In the genomic region with DNA sequence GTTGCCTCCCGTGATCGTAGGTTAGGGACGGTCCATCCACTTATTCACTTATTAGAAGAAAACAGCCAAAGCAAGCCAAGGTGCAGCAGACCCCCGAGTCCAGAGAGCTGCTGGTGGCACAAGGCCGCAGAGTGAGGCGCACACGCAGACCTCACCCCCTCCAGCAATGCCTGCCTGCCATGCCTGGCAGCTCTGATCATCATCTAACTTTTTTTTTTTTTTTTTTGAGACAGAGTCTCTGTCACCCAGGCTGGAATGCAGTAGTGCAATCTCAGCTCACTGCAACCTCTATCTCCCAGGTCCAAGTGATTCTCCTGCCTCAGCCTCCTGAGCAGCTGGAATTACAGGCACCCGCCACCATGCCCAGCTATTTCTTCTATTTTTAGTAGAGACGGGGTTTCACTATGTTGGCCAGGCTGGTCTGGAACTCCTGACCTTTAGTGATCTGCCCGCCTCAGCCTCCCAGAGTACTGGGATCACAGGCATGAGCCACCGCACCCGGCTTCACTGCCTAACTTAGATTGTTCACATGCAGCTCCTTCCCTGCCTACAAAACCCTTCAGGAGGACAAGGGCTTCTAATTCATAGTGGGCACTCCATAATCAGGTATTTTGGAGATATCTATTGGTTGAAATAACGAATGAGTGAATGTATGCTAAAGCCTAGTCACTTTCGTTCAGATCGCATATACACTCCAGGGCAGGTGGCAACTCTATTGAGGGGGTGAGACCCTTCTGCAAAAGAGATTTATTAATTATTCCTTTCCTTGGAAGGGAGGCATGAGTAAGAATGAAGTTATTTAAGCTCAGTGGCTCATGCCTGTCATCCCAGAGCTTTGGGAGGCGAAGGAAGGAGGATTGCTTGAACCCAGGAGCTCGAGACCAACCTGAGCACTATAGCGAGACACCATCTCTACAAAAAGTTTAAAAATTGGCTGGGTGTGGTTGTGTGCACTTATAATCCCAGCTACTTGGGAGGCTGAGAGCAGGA, we compare ENCODE assay signal across 10 cellular contexts. TPM values are rescaled to one million over a fixed set of nuclear protein-coding genes. Genes with fewer than 3 reads are reported as not detected.
DNase-seq lines count a peak whose midpoint lies in the region; ATAC-seq and TF ChIP-seq lines count a peak whose summit lies in the region.
"Had no signal": no experiment of that assay in that cellular context is flagged by ENCODE, and none has a peak within 500 bp of the region (broad histone marks: within the 10 kb centered on the region; RNA-seq: fewer than 3 reads in every experiment).

No MANE protein-coding gene starts in this region.

- DNase-seq in A172 (ENCODE audit: low spot score) (peak; percentile 42), NT2/D1 (ENCODE audit: low read depth, low spot score) (no peak), dorsolateral prefrontal cortex (no peak), neuronal stem cell (ENCODE audit: low spot score) (no peak), NCI-H2107 treated with DMSO at 0.1 percent for 48 hours (lab: John Stamatoyannopoulos, UW; ENCODE audit: unreplicated experiment) (no peak), SIG-M5 (lab: John Stamatoyannopoulos, UW) (no peak), NCI-H187 (lab: John Stamatoyannopoulos, UW) (no peak)
- DNase-seq: stimulated activated naive CD4-positive, alpha-beta T cell had no signal

- no peak overlapping the region for H4K91ac ChIP-seq in neuronal stem cell (ENCODE audit: low read depth, low read length, poor library complexity)

- WGBS in neuronal stem cell (ENCODE audit: extremely low coverage in 2 of 2, insufficient read length in 2 of 2, insufficient replicate concordance in 1 of 2), 2 donors: no CpG with 5 or more reads among the region's 18 CpGs

- H2AFZ ChIP-seq in neuronal stem cell (ENCODE audit: low read length): no peak overlapping the region

- no peak overlapping the region for H3K4me2 ChIP-seq in neuronal stem cell (ENCODE audit: insufficient read depth, low read length, poor library complexity, severe bottlenecking)

- H3K36me3 ChIP-seq in NT2/D1 (ENCODE audit: insufficient read depth, insufficient read length, low read length) (no peaks in the 10 kb centered on the region), neuronal stem cell (replicated peaks in 1 of 2; ENCODE audit: control insufficient read depth in 2 of 2, insufficient read depth in 2 of 2, low read length in 2 of 2) (no peaks in the 10 kb centered on the region)

- no peak overlapping the region for H2BK5ac ChIP-seq in neuronal stem cell (ENCODE audit: low read length)

- ATAC-seq in GM18520 (IDR thresholded peaks at IDR 0.05; ENCODE audit: unreplicated experiment): no peak

- H3K18ac ChIP-seq in neuronal stem cell (ENCODE audit: low read length): peak overlapping the region; percentile 78

- no peaks in the 10 kb centered on the region for H3K79me1 ChIP-seq in neuronal stem cell (ENCODE audit: low read depth, low read length)

- H3K4me3 ChIP-seq in NT2/D1 (ENCODE audit: insufficient read length, low read depth): no peak overlapping the region
- peak overlapping the region in 1 of 59 donors; percentile 12 for H3K4me3 ChIP-seq in dorsolateral prefrontal cortex
- H3K4me3 ChIP-seq in neuronal stem cell (ENCODE audit: low read length in 2 of 2): no peak overlapping the region
- H3K4me3 ChIP-seq: mucosa of descending colon had no signal

- no peak overlapping the region for H3K4ac ChIP-seq in neuronal stem cell (ENCODE audit: low read length)

- H3K27me3 ChIP-seq in NT2/D1 (ENCODE audit: insufficient read depth, insufficient read length) (no peaks in the 10 kb centered on the region), dorsolateral prefrontal cortex (no peaks in the 10 kb centered on the region), neuronal stem cell (ENCODE audit: control insufficient read depth in 3 of 3, insufficient read depth in 3 of 3, low read depth in 1 of 3, low read length in 3 of 3) (no peaks in the 10 kb centered on the region)

- peak overlapping the region; percentile 74 for H3K9ac ChIP-seq in NT2/D1 (ENCODE audit: insufficient read length, low read depth)
- no peak overlapping the region for H3K9ac ChIP-seq in neuronal stem cell (ENCODE audit: low read depth, low read length, poor library complexity)

- H3K9me3 ChIP-seq in NT2/D1 (ENCODE audit: insufficient read depth, low read length) (no peaks in the 10 kb centered on the region), neuronal stem cell (replicated peaks in 1 of 2; ENCODE audit: control insufficient read depth in 2 of 2, insufficient read depth in 1 of 2, low read depth in 1 of 2, low read length in 2 of 2) (no peaks in the 10 kb centered on the region)
- H3K9me3 ChIP-seq: mucosa of descending colon had no signal

- no peak overlapping the region for H3K14ac ChIP-seq in neuronal stem cell (ENCODE audit: low read length)

- H2BK120ac ChIP-seq in neuronal stem cell (ENCODE audit: low read depth, low read length): no peak overlapping the region

- H3K4me1 ChIP-seq in NT2/D1 (ENCODE audit: insufficient read depth, insufficient read length): peaks cover 3% of the 10 kb centered on the region
- peaks cover 9 to 14% of the 10 kb centered on the region in 2 donors for H3K4me1 ChIP-seq in neuronal stem cell (ENCODE audit: control insufficient read depth in 2 of 2, insufficient read depth in 1 of 2, low read depth in 1 of 2, low read length in 2 of 2)

- TF ChIP-seq CTCF in dorsolateral prefrontal cortex (IDR thresholded peaks at IDR 0.05 in 54 of 56, conservative IDR thresholded peaks at IDR 0.05 in 2 of 56; ENCODE audit: low read depth in 1 of 56, partially characterized antibody in 56 of 56): no peak

- intact Hi-C loops in dorsolateral prefrontal cortex (cut with DNase I): loop anchor here in 1 of 2 donors (5.0 kb wide), 1 partner anchor 36 kb away; no protein-coding TSS in a partner anchor

- no peak overlapping the region for H2AK5ac ChIP-seq in neuronal stem cell (ENCODE audit: low read depth, low read length)

- no peak overlapping the region for H4K8ac ChIP-seq in neuronal stem cell (ENCODE audit: low read depth, low read length)

- no peak overlapping the region for H2BK12ac ChIP-seq in neuronal stem cell (ENCODE audit: low read length)

- no peak overlapping the region for H3K23ac ChIP-seq in neuronal stem cell (ENCODE audit: low read depth, low read length, poor library complexity)

- peak overlapping the region in 53 of 59 donors; percentile 33 to 92 (median 76) for H3K27ac ChIP-seq in dorsolateral prefrontal cortex
- no peak overlapping the region for H3K27ac ChIP-seq in neuronal stem cell (replicated peaks; ENCODE audit: low read length)

- peak overlapping the region; percentile 80 for H2BK15ac ChIP-seq in neuronal stem cell (ENCODE audit: low read length)

RNA-seq across cellular contexts. Expression of gene TRIM56, which starts 15.9 kb away (rescaled TPM):
- total RNA-seq in A172 (2014; rRNA removed; shearing (Covaris generic)): 9.4 and 13.4 TPM in 2 replicates
- total RNA-seq in dorsolateral prefrontal cortex: 10 to 100 TPM in 99 of 120 experiments, 1 to 10 TPM in 21; 5.7 to 29.9 (median 14.1) TPM
- polyA plus RNA-seq in neuronal stem cell (2013, experiment 1 of 2): 3.3 TPM
- polyA plus RNA-seq in neuronal stem cell (2013, experiment 2 of 2): 3.7 TPM

RNA-seq across cellular contexts. Expression of gene SERPINE1, which starts 25.8 kb away (rescaled TPM):
- 463 and 480 TPM in 2 replicates for total RNA-seq in A172 (2014; rRNA removed; shearing (Covaris generic))
- 10 to 100 TPM in 4 of 120 experiments, 1 to 10 TPM in 94, under 1 TPM in 22; 0.31 to 13.4 (median 2.0) TPM for total RNA-seq in dorsolateral prefrontal cortex
- 2.3 TPM for polyA plus RNA-seq in neuronal stem cell (2013, experiment 1 of 2)
- polyA plus RNA-seq in neuronal stem cell (2013, experiment 2 of 2): 2.2 TPM

RNA-seq across cellular contexts. Expression of gene AP1S1, which starts 53.1 kb away (rescaled TPM):
- 332 and 409 TPM in 2 replicates for total RNA-seq in A172 (2014; rRNA removed; shearing (Covaris generic))
- 100 to 1,000 TPM in 60 of 120 experiments, 10 to 100 TPM in 60; 39.7 to 176 (median 100.0) TPM for total RNA-seq in dorsolateral prefrontal cortex
- polyA plus RNA-seq in neuronal stem cell (2013, experiment 1 of 2): 50.8 TPM
- polyA plus RNA-seq in neuronal stem cell (2013, experiment 2 of 2): 51.6 TPM

Comparison
In these comparisons a context has a peak if more than half of its experiments do, and no peak if none do; other contexts are left out.
1. RNA of gene SERPINE1, which starts 25.8 kb away (total RNA-seq): 463 to 480 TPM in A172; 0.31 to 13.4 TPM in dorsolateral prefrontal cortex; every median in the first group is over 10 times any median in the second.